In genomic region chr10:95273393-95274312, GRCh38 we compare ENCODE assay signal across 8 cellular contexts. TPM values are rescaled to one million over a fixed set of nuclear protein-coding genes. Genes with fewer than 3 reads are reported as not detected.
DNase-seq lines count a peak whose midpoint lies in the region; ATAC-seq and TF ChIP-seq lines count a peak whose summit lies in the region.

No MANE protein-coding gene starts in this region.

- peak overlapping the region; percentile 42 for H2BK5ac ChIP-seq in trophoblast cell (ENCODE audit: low read depth, low read length, poor library complexity)

- no peaks in the 10 kb centered on the region for H3K9me3 ChIP-seq in trophoblast cell (ENCODE audit: insufficient read depth, low read depth, low read length)

- CTCF ChIA-PET in BJ (lab: Yijun Ruan, JAX) = interaction anchor here (0.6 to 1.6 kb wide), 4 partner anchors 27 to 613 kb away, joined by 3 to 7 read pairs (median 4); no protein-coding TSS in a partner anchor

- peak overlapping the region; percentile 32 for H2BK12ac ChIP-seq in trophoblast cell (ENCODE audit: low read length)

- no peak overlapping the region for H4K12ac ChIP-seq in trophoblast cell (ENCODE audit: low read depth, low read length)

- WGBS in trophoblast cell (ENCODE audit: extremely low coverage, insufficient coverage, insufficient read length) = no CpG with 5 or more reads among the region's 13 CpGs

- peaks cover 6% of the 10 kb centered on the region for H3K79me2 ChIP-seq in trophoblast cell (ENCODE audit: control insufficient read depth, insufficient read depth, low read length, poor library complexity)

- no peak for TF ChIP-seq CTCF in BJ (IDR thresholded peaks at IDR 0.05; ENCODE audit: insufficient read depth, low read depth, low read length)
- TF ChIP-seq CTCF in fibroblast of villous mesenchyme (IDR thresholded peaks at IDR 0.05; ENCODE audit: insufficient read depth, low read depth, low read length) = no peak
- no peak for TF ChIP-seq CTCF in GM13976 (IDR thresholded peaks at IDR 0.05; ENCODE audit: borderline replicate concordance, control extremely low read depth, extremely low read depth, insufficient read depth, missing control alignments)

- no peak overlapping the region for H2AFZ ChIP-seq in trophoblast cell (ENCODE audit: insufficient read depth, low read length, poor library complexity)

- H3K4me3 ChIP-seq in BJ (ENCODE audit: low read depth, low read length) = peak overlapping the region; percentile 8; the same call in 1 of the 2 replicates
- H3K4me3 ChIP-seq in fibroblast of villous mesenchyme (ENCODE audit: low read depth, low read length) = peak overlapping the region; percentile 19
- H3K4me3 ChIP-seq in trophoblast cell (ENCODE audit: low read depth, low read length) = no peak overlapping the region

- H3K27me3 ChIP-seq in BJ (ENCODE audit: control insufficient read depth, insufficient read depth, low read length) (no peaks in the 10 kb centered on the region), trophoblast cell (ENCODE audit: insufficient read depth, low read length) (no peaks in the 10 kb centered on the region)

- peak overlapping the region; percentile 13 for H3K27ac ChIP-seq in trophoblast cell (ENCODE audit: low read depth, low read length)

- H3K9ac ChIP-seq in trophoblast cell (ENCODE audit: low read length) = no peak overlapping the region

- POLR2A ChIA-PET in BJ (lab: Charles Lee) = no interaction called here

- H4K8ac ChIP-seq in trophoblast cell (ENCODE audit: low read depth, low read length) = no peak overlapping the region

- peaks cover 20 to 29% of the 10 kb centered on the region in 2 experiments for H3K4me1 ChIP-seq in trophoblast cell (ENCODE audit: control insufficient read depth in 1 of 2, insufficient read depth in 2 of 2, low read length in 2 of 2)

- H3K14ac ChIP-seq in trophoblast cell (ENCODE audit: low read length) = no peak overlapping the region

- DNase-seq in BJ (ENCODE audit: low read depth) (peak; percentile 90), SW 1271 (lab: John Stamatoyannopoulos, UW) (peak; percentile 46 to 70), fibroblast of villous mesenchyme (ENCODE audit: low read depth) (peak; percentile 99), trophoblast cell (peak in 1 of 2 donors; percentile 55), activated T-cell treated with anti-CD3 and anti-CD28 coated beads for 4 hours (no peak), GM13976 (ENCODE audit: low spot score) (no peak)

- H3K36me3 ChIP-seq in BJ (ENCODE audit: control insufficient read depth, insufficient read depth, low read length) = peaks cover 1% of the 10 kb centered on the region
- H3K36me3 ChIP-seq in trophoblast cell (ENCODE audit: control insufficient read depth in 1 of 2, insufficient read depth in 2 of 2, low read length in 2 of 2) = peaks cover 2 to 11% of the 10 kb centered on the region in 2 experiments

- H2BK120ac ChIP-seq in trophoblast cell (ENCODE audit: insufficient read depth, low read length, poor library complexity) = no peak overlapping the region

- peak overlapping the region; percentile 4 for H4K91ac ChIP-seq in trophoblast cell (ENCODE audit: low read depth, low read length)

- ATAC-seq in GM21825 (IDR thresholded peaks at IDR 0.05; ENCODE audit: unreplicated experiment) = no peak
- ATAC-seq in HG02798 (IDR thresholded peaks at IDR 0.05; ENCODE audit: poor library complexity, unreplicated experiment) = no peak

- H3K4ac ChIP-seq in trophoblast cell (ENCODE audit: low read depth, low read length) = peak overlapping the region; percentile 43

- peak overlapping the region; percentile 0 for H3K4me2 ChIP-seq in trophoblast cell (ENCODE audit: low read length)

- in situ Hi-C loops in GM13976 (cut with MboI; ENCODE audit: low sequenced_read_pairs, unreplicated experiment) = no loop called here

- H3K79me1 ChIP-seq in trophoblast cell (ENCODE audit: low read length) = peaks cover 10% of the 10 kb centered on the region

- H3K18ac ChIP-seq in trophoblast cell (ENCODE audit: low read length) = no peak overlapping the region

- no peak overlapping the region for H3K23ac ChIP-seq in trophoblast cell (ENCODE audit: low read length)

- no peak overlapping the region for H2AK5ac ChIP-seq in trophoblast cell (ENCODE audit: low read length)

RNA-seq across cellular contexts. Expression of gene PDLIM1, which starts 17.1 kb away (rescaled TPM):
- 114 and 141 TPM in 2 replicates for polyA plus RNA-seq in BJ (2011; rRNA removed)
- 103 and 123 TPM in 2 replicates for polyA minus RNA-seq in BJ (2011; rRNA and poly(A)+ RNA removed)
- total RNA-seq in fibroblast of villous mesenchyme = 65.7 and 75.6 TPM in 2 replicates
- polyA plus RNA-seq in trophoblast cell (2013) = 338 and 355 TPM in 2 replicates

Comparison
In these comparisons a context has a peak if more than half of its experiments do, and no peak if none do; other contexts are left out.
1. DNase-seq: peak in BJ (single experiment), SW 1271 (2 of 2) and fibroblast of villous mesenchyme (single experiment); none in activated T-cell treated with anti-CD3 and anti-CD28 coated beads for 4 hours (single experiment) and GM13976 (single experiment).